In the genomic region with DNA sequence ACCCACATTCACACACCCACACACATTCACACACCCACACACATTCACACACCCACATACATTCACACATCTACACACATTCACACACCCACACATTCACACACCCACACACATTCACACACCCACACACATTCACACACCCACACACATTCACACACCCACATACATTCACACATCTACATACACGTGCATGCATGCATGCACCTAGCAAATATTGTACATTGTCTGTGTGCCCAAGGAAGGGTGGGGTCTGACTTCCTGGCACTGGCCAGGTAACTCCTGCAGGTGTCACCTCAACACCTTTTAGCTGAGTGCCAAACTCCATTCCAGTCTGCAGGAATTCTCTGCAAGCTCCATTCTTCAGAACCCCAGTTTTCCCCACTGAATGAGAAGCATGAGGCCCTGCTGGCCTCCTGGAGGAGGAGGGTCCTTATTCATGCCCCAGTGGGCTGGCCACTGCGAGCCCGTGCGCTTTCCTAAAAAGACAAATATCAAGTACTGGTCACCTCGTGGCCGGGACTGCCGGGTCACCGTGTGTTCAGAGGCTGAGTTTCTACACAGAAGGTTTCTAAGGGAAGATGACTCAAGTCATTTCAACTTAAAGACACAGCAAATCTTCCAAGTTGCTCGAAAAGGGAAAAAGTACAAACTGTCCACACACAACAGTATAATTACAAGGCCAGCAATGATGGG, we compare ENCODE assay signal across 13 cellular contexts.
DNase-seq lines count a peak whose midpoint lies in the region; ATAC-seq and TF ChIP-seq lines count a peak whose summit lies in the region.
"Had no signal": no experiment of that assay in that cellular context is flagged by ENCODE, and none has a peak within 500 bp of the region (broad histone marks: within the 10 kb centered on the region; RNA-seq: fewer than 3 reads in every experiment).

No MANE protein-coding gene starts in this region.

- no peaks in the 10 kb centered on the region for H3K9me3 Mint-ChIP-seq in MCF 10A (ENCODE audit: unreplicated experiment)
- H3K9me3 Mint-ChIP-seq: activated B cell treated with CpG ODN at 0.5 μM for 24 hours; stimulated activated naive CD8-positive, alpha-beta T cell treated with anti-CD3 and anti-CD28 coated beads, Interleukin-15, amount 100 ng/mL, for 72 hours had no signal

- no peaks in the 10 kb centered on the region for H3K36me3 ChIP-seq in mammary epithelial cell (ENCODE audit: insufficient read depth, low read length)
- no peaks in the 10 kb centered on the region for H3K36me3 ChIP-seq in Peyer's patch
- no peaks in the 10 kb centered on the region for H3K36me3 ChIP-seq in esophagus muscularis mucosa
- no peaks in the 10 kb centered on the region for H3K36me3 ChIP-seq in testis (ENCODE audit: low read depth, missing control alignments)

- TF ChIP-seq POLR2A in Peyer's patch (IDR thresholded peaks at IDR 0.05): no peak
- no peak for TF ChIP-seq POLR2A in esophagus muscularis mucosa (IDR thresholded peaks at IDR 0.05; ENCODE audit: low read depth)
- no peak for TF ChIP-seq POLR2A in testis (IDR thresholded peaks at IDR 0.05)

- H3K4me1 Mint-ChIP-seq in MCF 10A (ENCODE audit: insufficient read depth, unreplicated experiment): peaks cover 51% of the 10 kb centered on the region

- WGBS in mammary epithelial cell (ENCODE audit: low coverage, missing lambda C conversion rate): 77% methylated on average over 9 of the region's 9 CpGs
- WGBS in esophagus muscularis mucosa: 87% methylated on average over 9 of the region's 9 CpGs
- 61 to 71% methylated on average over 8 to 9 of the region's 9 CpGs for WGBS in testis, 2 donors

- H3K9ac ChIP-seq in mammary epithelial cell (ENCODE audit: insufficient read depth, low read length): no peak overlapping the region

- intact Hi-C loops in MCF 10A (cut with micrococcal nuclease) (loop anchor here (2.0 to 10.0 kb wide), 2 partner anchors 395 to 721 kb away; no protein-coding TSS in a partner anchor), mammary epithelial cell (cut with micrococcal nuclease) (no loop called here), esophagus muscularis mucosa (cut with DNase I) (no loop called here), testis (cut with DNase I; ENCODE audit: low total_unique reads) (no loop called here)

- no peak for ATAC-seq in HG03025 (IDR thresholded peaks at IDR 0.05; ENCODE audit: low FRiP score, unreplicated experiment)
- no peak for ATAC-seq in GM19324 (IDR thresholded peaks at IDR 0.05; ENCODE audit: low FRiP score, unreplicated experiment)
- ATAC-seq: Panc1; stimulated activated naive CD8-positive, alpha-beta T cell treated with anti-CD3 and anti-CD28 coated beads, Interleukin-15, amount 100 ng/mL, for 72 hours had no signal

- H3K9me3 ChIP-seq in mammary epithelial cell (replicated peaks; ENCODE audit: insufficient read depth, low read length) (no peaks in the 10 kb centered on the region), Peyer's patch (no peaks in the 10 kb centered on the region), esophagus muscularis mucosa (no peaks in the 10 kb centered on the region), testis (no peaks in the 10 kb centered on the region)

- no peaks in the 10 kb centered on the region for H3K27me3 Mint-ChIP-seq in MCF 10A (ENCODE audit: insufficient read depth, unreplicated experiment)

- in situ Hi-C loops in mammary epithelial cell (cut with MboI; ENCODE audit: low sequenced_read_pairs in 2 of 2): no loop called here

- DNase-seq in MCF 10A (ENCODE audit: unreplicated experiment): peak; percentile 43
- DNase-seq in mammary epithelial cell: no peak
- peak in 2 of 3 donors; percentile 56 to 62 for DNase-seq in Peyer's patch
- DNase-seq in esophagus muscularis mucosa (ENCODE audit: extremely low spot score): no peak
- peak; percentile 12 for DNase-seq in testis
- no peak for DNase-seq in AG08395 (ENCODE audit: low spot score)
- DNase-seq: activated B cell treated with CpG ODN at 0.5 μM for 24 hours, amniotic stem cell, NCI-H2029 had no signal

- no peak overlapping the region for H2AFZ ChIP-seq in mammary epithelial cell (ENCODE audit: low read depth, low read length)

- peaks cover 20% of the 10 kb centered on the region for H3K4me1 ChIP-seq in mammary epithelial cell (ENCODE audit: insufficient read depth, low read length)
- H3K4me1 ChIP-seq in Peyer's patch: peaks cover 22 to 56% (median 44%) of the 10 kb centered on the region in 4 donors
- peaks cover 72 to 100% (median 100%) of the 10 kb centered on the region in 4 donors for H3K4me1 ChIP-seq in esophagus muscularis mucosa
- H3K4me1 ChIP-seq in testis: peaks cover 39% of the 10 kb centered on the region

- H3K4me2 ChIP-seq in mammary epithelial cell (ENCODE audit: insufficient read depth, low read depth, low read length): no peak overlapping the region

- H3K4me3 Mint-ChIP-seq in MCF 10A (ENCODE audit: unreplicated experiment): no peak overlapping the region
- H3K4me3 Mint-ChIP-seq: activated B cell treated with CpG ODN at 0.5 μM for 24 hours had no signal

- H3K27ac ChIP-seq in mammary epithelial cell (ENCODE audit: insufficient read depth, low read depth, low read length) (no peak overlapping the region), Peyer's patch (no peak overlapping the region), esophagus muscularis mucosa (replicated peaks in 1 of 4) (peak overlapping the region; percentile 81 to 88 (median 83)), testis (no peak overlapping the region)

- POLR2A ChIA-PET in MCF 10A (lab: Yijun Ruan, JAX): interaction anchor here (0.6 kb wide), 2 partner anchors 421 to 1380 kb away, joined by 3 to 4 read pairs; no protein-coding TSS in a partner anchor

- no peak overlapping the region for H3K27ac Mint-ChIP-seq in MCF 10A (ENCODE audit: low read depth, unreplicated experiment)
- H3K27ac Mint-ChIP-seq: activated B cell treated with CpG ODN at 0.5 μM for 24 hours; stimulated activated naive CD8-positive, alpha-beta T cell treated with anti-CD3 and anti-CD28 coated beads, Interleukin-15, amount 100 ng/mL, for 72 hours had no signal

- H3K4me3 ChIP-seq in mammary epithelial cell (replicated peaks in 1 of 3; ENCODE audit: insufficient read depth in 1 of 3, low read depth in 2 of 3, low read length in 3 of 3) (no peak overlapping the region), Peyer's patch (no peak overlapping the region), esophagus muscularis mucosa (no peak overlapping the region), testis (no peak overlapping the region)

- no peak for TF ChIP-seq CTCF in MCF 10A (IDR thresholded peaks at IDR 0.05; ENCODE audit: unreplicated experiment)
- peak in 1 of 2 donors; percentile 44 for TF ChIP-seq CTCF in mammary epithelial cell (conservative IDR thresholded peaks at IDR 0.05 in 1 of 2, IDR thresholded peaks at IDR 0.05 in 1 of 2; ENCODE audit: extremely low read depth in 1 of 2, insufficient read depth in 1 of 2, low read depth in 1 of 2, low read length in 2 of 2)
- TF ChIP-seq CTCF in Peyer's patch (IDR thresholded peaks at IDR 0.05): peak in 3 of 6 experiments; percentile 60 to 67 (median 63)
- no peak for TF ChIP-seq CTCF in esophagus muscularis mucosa (IDR thresholded peaks at IDR 0.05)
- no peak for TF ChIP-seq CTCF in testis (IDR thresholded peaks at IDR 0.05)

- no peak for TF ChIP-seq EP300 in esophagus muscularis mucosa (IDR thresholded peaks at IDR 0.05)

- CTCF ChIA-PET in MCF 10A (lab: Yijun Ruan, JAX): interaction anchor here (0.6 to 1.4 kb wide), 6 partner anchors 22 to 843 kb away, joined by 3 to 6 read pairs (median 3); no protein-coding TSS in a partner anchor
- CTCF ChIA-PET in mammary epithelial cell (lab: Charles Lee; ENCODE audit: low non-redundant PET): no interaction called here

- no peaks in the 10 kb centered on the region for H4K20me1 ChIP-seq in mammary epithelial cell (ENCODE audit: insufficient read depth, low read length)

- no TSS peak for BruUV-seq in MCF 10A (replicated peaks; lab: Mats Ljungman, UMichigan)
- BruUV-seq in mammary epithelial cell (replicated peaks; lab: Mats Ljungman, UMichigan): no TSS peak

- H3K36me3 Mint-ChIP-seq in MCF 10A (ENCODE audit: insufficient read depth, unreplicated experiment): no peaks in the 10 kb centered on the region

- peaks cover 44% of the 10 kb centered on the region for H3K79me2 ChIP-seq in mammary epithelial cell (ENCODE audit: insufficient read depth, low read length)

- dilution Hi-C loops in mammary epithelial cell (cut with HindIII; ENCODE audit: low sequenced_read_pairs): no loop called here

- no peaks in the 10 kb centered on the region for H3K27me3 ChIP-seq in mammary epithelial cell (ENCODE audit: insufficient read depth, low read length)
- no peaks in the 10 kb centered on the region for H3K27me3 ChIP-seq in Peyer's patch
- H3K27me3 ChIP-seq in esophagus muscularis mucosa: no peaks in the 10 kb centered on the region
- H3K27me3 ChIP-seq in testis: no peaks in the 10 kb centered on the region

Comparison
In these comparisons a context has a peak if more than half of its experiments do, and no peak if none do; other contexts are left out.
1. DNase-seq: peak in MCF 10A (single experiment), Peyer's patch (2 of 3) and testis (single experiment); none in mammary epithelial cell (single experiment), esophagus muscularis mucosa (single experiment) and AG08395 (single experiment).
2. H3K27ac ChIP-seq: peak in esophagus muscularis mucosa (4 of 4); none in mammary epithelial cell (single experiment), Peyer's patch (0 of 4) and testis (0 of 2).